1 cellular context compared by ENCODE assay signal in genomic region chr19:40425450-40426287, GRCh38.
A peak's percentile ranks its signal among the peaks of the same experiment; 100 is the strongest.
TF ChIP-seq lines count a peak whose summit lies in the region.

Gene SERTAD1, minus strand, starts transcription at chr19:40425992. Its CDS starts 2,446 bp downstream, at chr19:40423546.

TF ChIP-seq in HepG2, 621 proteins besides CTCF, POLR2A, EP300 and RAD21 (continued from another document and continues in another):
- no peak for TF ChIP-seq PLSCR1 (CRISPR knock-in tag; IDR thresholded peaks at IDR 0.05; ENCODE audit: borderline replicate concordance)
- TF ChIP-seq, protein P1, sequence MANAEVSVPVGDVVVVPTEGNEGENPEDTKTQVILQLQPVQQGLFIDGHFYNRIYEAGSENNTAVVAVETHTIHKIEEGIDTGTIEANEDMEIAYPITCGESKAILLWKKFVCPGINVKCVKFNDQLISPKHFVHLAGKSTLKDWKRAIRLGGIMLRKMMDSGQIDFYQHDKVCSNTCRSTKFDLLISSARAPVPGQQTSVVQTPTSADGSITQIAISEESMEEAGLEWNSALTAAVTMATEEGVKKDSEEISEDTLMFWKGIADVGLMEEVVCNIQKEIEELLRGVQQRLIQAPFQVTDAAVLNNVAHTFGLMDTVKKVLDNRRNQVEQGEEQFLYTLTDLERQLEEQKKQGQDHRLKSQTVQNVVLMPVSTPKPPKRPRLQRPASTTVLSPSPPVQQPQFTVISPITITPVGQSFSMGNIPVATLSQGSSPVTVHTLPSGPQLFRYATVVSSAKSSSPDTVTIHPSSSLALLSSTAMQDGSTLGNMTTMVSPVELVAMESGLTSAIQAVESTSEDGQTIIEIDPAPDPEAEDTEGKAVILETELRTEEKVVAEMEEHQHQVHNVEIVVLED (CRISPR knock-in tag; IDR thresholded peaks at IDR 0.05; ENCODE audit: borderline replicate concordance): peak; percentile 14; the same call in 1 of the 2 replicates
- no peak for TF ChIP-seq ZFP82 (CRISPR knock-in tag; IDR thresholded peaks at IDR 0.05; ENCODE audit: borderline replicate concordance)
- TF ChIP-seq NCOA2 (CRISPR knock-in tag; IDR thresholded peaks at IDR 0.05): no peak
- TF ChIP-seq, protein P2, sequence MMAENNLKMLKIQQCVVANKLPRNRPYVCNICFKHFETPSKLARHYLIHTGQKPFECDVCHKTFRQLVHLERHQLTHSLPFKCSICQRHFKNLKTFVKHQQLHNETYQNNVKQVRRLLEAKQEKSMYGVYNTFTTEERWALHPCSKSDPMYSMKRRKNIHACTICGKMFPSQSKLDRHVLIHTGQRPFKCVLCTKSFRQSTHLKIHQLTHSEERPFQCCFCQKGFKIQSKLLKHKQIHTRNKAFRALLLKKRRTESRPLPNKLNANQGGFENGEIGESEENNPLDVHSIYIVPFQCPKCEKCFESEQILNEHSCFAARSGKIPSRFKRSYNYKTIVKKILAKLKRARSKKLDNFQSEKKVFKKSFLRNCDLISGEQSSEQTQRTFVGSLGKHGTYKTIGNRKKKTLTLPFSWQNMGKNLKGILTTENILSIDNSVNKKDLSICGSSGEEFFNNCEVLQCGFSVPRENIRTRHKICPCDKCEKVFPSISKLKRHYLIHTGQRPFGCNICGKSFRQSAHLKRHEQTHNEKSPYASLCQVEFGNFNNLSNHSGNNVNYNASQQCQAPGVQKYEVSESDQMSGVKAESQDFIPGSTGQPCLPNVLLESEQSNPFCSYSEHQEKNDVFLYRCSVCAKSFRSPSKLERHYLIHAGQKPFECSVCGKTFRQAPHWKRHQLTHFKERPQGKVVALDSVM (CRISPR knock-in tag; IDR thresholded peaks at IDR 0.05): peak; percentile 67; the same call in 1 of the 2 replicates
- TF ChIP-seq ZNF556 (CRISPR knock-in tag; IDR thresholded peaks at IDR 0.05; ENCODE audit: borderline replicate concordance): no peak; the same call in 1 of the 2 replicates
- TF ChIP-seq DPF2 (CRISPR knock-in tag; IDR thresholded peaks at IDR 0.05; ENCODE audit: borderline replicate concordance, low read depth): no peak
- peak; percentile 70; the same call in 1 of the 2 replicates for TF ChIP-seq ZNF616 (CRISPR knock-in tag; IDR thresholded peaks at IDR 0.05; ENCODE audit: low read depth)
- no peak for TF ChIP-seq SOX6 (IDR thresholded peaks at IDR 0.05)
- TF ChIP-seq SOX6 (CRISPR knock-in tag; IDR thresholded peaks at IDR 0.05): peak; percentile 40
- TF ChIP-seq, protein P3, sequence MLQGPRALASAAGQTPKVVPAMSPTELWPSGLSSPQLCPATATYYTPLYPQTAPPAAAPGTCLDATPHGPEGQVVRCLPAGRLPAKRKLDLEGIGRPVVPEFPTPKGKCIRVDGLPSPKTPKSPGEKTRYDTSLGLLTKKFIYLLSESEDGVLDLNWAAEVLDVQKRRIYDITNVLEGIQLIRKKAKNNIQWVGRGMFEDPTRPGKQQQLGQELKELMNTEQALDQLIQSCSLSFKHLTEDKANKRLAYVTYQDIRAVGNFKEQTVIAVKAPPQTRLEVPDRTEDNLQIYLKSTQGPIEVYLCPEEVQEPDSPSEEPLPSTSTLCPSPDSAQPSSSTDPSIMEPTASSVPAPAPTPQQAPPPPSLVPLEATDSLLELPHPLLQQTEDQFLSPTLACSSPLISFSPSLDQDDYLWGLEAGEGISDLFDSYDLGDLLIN (CRISPR knock-in tag; IDR thresholded peaks at IDR 0.05; ENCODE audit: borderline replicate concordance): no peak
- TF ChIP-seq SIN3B (IDR thresholded peaks at IDR 0.05; ENCODE audit: low read length): no peak
- peak; percentile 49; the same call in 1 of the 2 replicates for TF ChIP-seq IRF2 (CRISPR knock-in tag; IDR thresholded peaks at IDR 0.05)
- no peak for TF ChIP-seq PAWR (CRISPR knock-in tag; IDR thresholded peaks at IDR 0.05; ENCODE audit: borderline replicate concordance)
- TF ChIP-seq MATR3 (CRISPR knock-in tag; IDR thresholded peaks at IDR 0.05): no peak
- TF ChIP-seq FOXC1 (CRISPR knock-in tag; IDR thresholded peaks at IDR 0.05; ENCODE audit: borderline replicate concordance): no peak
- no peak for TF ChIP-seq RFX3 (CRISPR knock-in tag; IDR thresholded peaks at IDR 0.05)
- TF ChIP-seq ZNF232 (CRISPR knock-in tag; IDR thresholded peaks at IDR 0.05; ENCODE audit: borderline replicate concordance): peak; percentile 80; the same call in 1 of the 2 replicates
- no peak for TF ChIP-seq MEIS2 (CRISPR knock-in tag; IDR thresholded peaks at IDR 0.05)
- TF ChIP-seq ZNF768 (CRISPR knock-in tag; IDR thresholded peaks at IDR 0.05): no peak
- no peak for TF ChIP-seq GPN1 (CRISPR knock-in tag; IDR thresholded peaks at IDR 0.05; ENCODE audit: borderline replicate concordance)
- TF ChIP-seq, protein P4, sequence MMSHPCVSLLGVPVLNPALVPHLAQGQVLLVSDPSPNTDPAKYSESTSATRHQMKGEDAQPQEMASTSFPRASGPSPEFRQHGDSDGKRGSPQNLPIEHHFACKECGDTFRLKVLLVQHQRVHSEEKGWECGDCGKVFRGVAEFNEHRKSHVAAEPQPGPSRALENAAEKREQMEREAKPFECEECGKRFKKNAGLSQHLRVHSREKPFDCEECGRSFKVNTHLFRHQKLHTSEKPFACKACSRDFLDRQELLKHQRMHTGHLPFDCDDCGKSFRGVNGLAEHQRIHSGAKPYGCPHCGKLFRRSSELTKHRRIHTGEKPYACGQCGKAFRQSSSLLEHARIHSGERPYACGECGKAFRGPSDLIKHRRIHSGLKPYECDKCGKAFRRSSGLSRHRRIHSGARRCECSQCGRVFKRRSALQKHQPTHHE (CRISPR knock-in tag; IDR thresholded peaks at IDR 0.05; ENCODE audit: borderline replicate concordance): peak; percentile 30; the same call in 1 of the 2 replicates
- no peak for TF ChIP-seq NFE2L2 (IDR thresholded peaks at IDR 0.05; ENCODE audit: low read length)
- no peak for TF ChIP-seq ZNF326 (CRISPR knock-in tag; IDR thresholded peaks at IDR 0.05; ENCODE audit: borderline replicate concordance)
- TF ChIP-seq ZNF792 (CRISPR knock-in tag; IDR thresholded peaks at IDR 0.05): no peak
- TF ChIP-seq SP1 (IDR thresholded peaks at IDR 0.05): 0 out of 2 replicates have a peak, but pooled peaks have one; percentile 17
- peak; percentile 89 for TF ChIP-seq SP1 (CRISPR knock-in tag; IDR thresholded peaks at IDR 0.05)
- TF ChIP-seq GPBP1L1 (CRISPR knock-in tag; IDR thresholded peaks at IDR 0.05): no peak
- TF ChIP-seq, protein P5, sequence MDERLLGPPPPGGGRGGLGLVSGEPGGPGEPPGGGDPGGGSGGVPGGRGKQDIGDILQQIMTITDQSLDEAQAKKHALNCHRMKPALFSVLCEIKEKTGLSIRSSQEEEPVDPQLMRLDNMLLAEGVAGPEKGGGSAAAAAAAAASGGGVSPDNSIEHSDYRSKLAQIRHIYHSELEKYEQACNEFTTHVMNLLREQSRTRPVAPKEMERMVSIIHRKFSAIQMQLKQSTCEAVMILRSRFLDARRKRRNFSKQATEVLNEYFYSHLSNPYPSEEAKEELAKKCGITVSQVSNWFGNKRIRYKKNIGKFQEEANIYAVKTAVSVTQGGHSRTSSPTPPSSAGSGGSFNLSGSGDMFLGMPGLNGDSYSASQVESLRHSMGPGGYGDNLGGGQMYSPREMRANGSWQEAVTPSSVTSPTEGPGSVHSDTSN (CRISPR knock-in tag; IDR thresholded peaks at IDR 0.05): no peak
- TF ChIP-seq AFF4 (CRISPR knock-in tag; IDR thresholded peaks at IDR 0.05): peak; percentile 73; the same call in 1 of the 2 replicates
- no peak for TF ChIP-seq KAT7 (CRISPR knock-in tag; IDR thresholded peaks at IDR 0.05; ENCODE audit: borderline replicate concordance)
- peak; percentile 77 for TF ChIP-seq SP2 (CRISPR knock-in tag; IDR thresholded peaks at IDR 0.05)
- TF ChIP-seq YEATS2 (CRISPR knock-in tag; IDR thresholded peaks at IDR 0.05; ENCODE audit: borderline replicate concordance): no peak
- no peak for TF ChIP-seq ZNF780A (CRISPR knock-in tag; IDR thresholded peaks at IDR 0.05)
- no peak for TF ChIP-seq ZNF614 (CRISPR knock-in tag; IDR thresholded peaks at IDR 0.05; ENCODE audit: borderline replicate concordance)
- peak; percentile 52; the same call in 1 of the 2 replicates for TF ChIP-seq ZBTB7A (CRISPR knock-in tag; IDR thresholded peaks at IDR 0.05)
- TF ChIP-seq ZNF124 (CRISPR knock-in tag; IDR thresholded peaks at IDR 0.05): no peak
- TF ChIP-seq FOXJ3 (CRISPR knock-in tag; IDR thresholded peaks at IDR 0.05; ENCODE audit: borderline replicate concordance): no peak
- TF ChIP-seq ZNF713 (CRISPR knock-in tag; IDR thresholded peaks at IDR 0.05): peak; percentile 50; the same call in 1 of the 2 replicates
- no peak for TF ChIP-seq STAT5B (CRISPR knock-in tag; IDR thresholded peaks at IDR 0.05)
- TF ChIP-seq HOXA3 (CRISPR knock-in tag; IDR thresholded peaks at IDR 0.05): peak; percentile 6
- TF ChIP-seq, protein P6, sequence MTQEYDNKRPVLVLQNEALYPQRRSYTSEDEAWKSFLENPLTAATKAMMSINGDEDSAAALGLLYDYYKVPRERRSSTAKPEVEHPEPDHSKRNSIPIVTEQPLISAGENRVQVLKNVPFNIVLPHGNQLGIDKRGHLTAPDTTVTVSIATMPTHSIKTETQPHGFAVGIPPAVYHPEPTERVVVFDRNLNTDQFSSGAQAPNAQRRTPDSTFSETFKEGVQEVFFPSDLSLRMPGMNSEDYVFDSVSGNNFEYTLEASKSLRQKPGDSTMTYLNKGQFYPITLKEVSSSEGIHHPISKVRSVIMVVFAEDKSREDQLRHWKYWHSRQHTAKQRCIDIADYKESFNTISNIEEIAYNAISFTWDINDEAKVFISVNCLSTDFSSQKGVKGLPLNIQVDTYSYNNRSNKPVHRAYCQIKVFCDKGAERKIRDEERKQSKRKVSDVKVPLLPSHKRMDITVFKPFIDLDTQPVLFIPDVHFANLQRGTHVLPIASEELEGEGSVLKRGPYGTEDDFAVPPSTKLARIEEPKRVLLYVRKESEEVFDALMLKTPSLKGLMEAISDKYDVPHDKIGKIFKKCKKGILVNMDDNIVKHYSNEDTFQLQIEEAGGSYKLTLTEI (CRISPR knock-in tag; conservative IDR thresholded peaks at IDR 0.05): no peak
- TF ChIP-seq ZKSCAN5 (CRISPR knock-in tag; IDR thresholded peaks at IDR 0.05): no peak
- TF ChIP-seq TMF1 (CRISPR knock-in tag; IDR thresholded peaks at IDR 0.05; ENCODE audit: low read depth): no peak
- no peak for TF ChIP-seq ZNF83 (CRISPR knock-in tag; IDR thresholded peaks at IDR 0.05; ENCODE audit: borderline replicate concordance)
- TF ChIP-seq NAIF1 (CRISPR knock-in tag; IDR thresholded peaks at IDR 0.05; ENCODE audit: borderline replicate concordance): no peak
- no peak; the same call in none of the 2 replicates for TF ChIP-seq PAXIP1 (CRISPR knock-in tag; conservative IDR thresholded peaks at IDR 0.05)
- TF ChIP-seq ZNF782 (CRISPR knock-in tag; IDR thresholded peaks at IDR 0.05; ENCODE audit: borderline replicate concordance): peak; percentile 7; the same call in 1 of the 2 replicates
